In genomic region chr6:167760979-167761793, GRCh38 we compare ENCODE assay signal across 1 cellular context.
TF ChIP-seq lines count a peak whose summit lies in the region.

No MANE protein-coding gene starts in this region.

TF ChIP-seq in HepG2, 621 proteins besides CTCF, POLR2A, EP300 and RAD21 (continued from another document and continues in another):
- TF ChIP-seq ZUFSP (CRISPR knock-in tag; IDR thresholded peaks at IDR 0.05; ENCODE audit: borderline replicate concordance) (no peak), ZBTB8A (CRISPR knock-in tag; IDR thresholded peaks at IDR 0.05; ENCODE audit: borderline replicate concordance, low read depth) (no peak), ZXDC (CRISPR knock-in tag; IDR thresholded peaks at IDR 0.05) (0 out of 2 replicates have a peak, but pooled peaks have one; percentile 35), ZBTB33 (CRISPR knock-in tag; IDR thresholded peaks at IDR 0.05) (peak; percentile 42; the same call in 1 of the 2 replicates), ZNF792 (CRISPR knock-in tag; IDR thresholded peaks at IDR 0.05) (peak; percentile 83), ZSCAN12 (CRISPR knock-in tag; IDR thresholded peaks at IDR 0.05) (no peak; the same call in 1 of the 2 replicates), RAD51 (IDR thresholded peaks at IDR 0.05; ENCODE audit: borderline replicate concordance) (no peak), SPEN (CRISPR knock-in tag; IDR thresholded peaks at IDR 0.05; ENCODE audit: low read depth) (peak; percentile 82; the same call in 1 of the 2 replicates), GATAD1 (CRISPR knock-in tag; IDR thresholded peaks at IDR 0.05) (0 out of 2 replicates have a peak, but pooled peaks have one; percentile 29), CREM (IDR thresholded peaks at IDR 0.05) (peak; percentile 80), CREM (CRISPR knock-in tag; IDR thresholded peaks at IDR 0.05) (no peak), ETV5 (CRISPR knock-in tag; IDR thresholded peaks at IDR 0.05; ENCODE audit: borderline replicate concordance) (peak; percentile 52; the same call in 1 of the 2 replicates), ZNF512 (CRISPR knock-in tag; IDR thresholded peaks at IDR 0.05) (no peak), ZSCAN21 (CRISPR knock-in tag; IDR thresholded peaks at IDR 0.05; ENCODE audit: borderline replicate concordance) (peak; percentile 18; the same call in 1 of the 2 replicates), GATAD2A (CRISPR knock-in tag; IDR thresholded peaks at IDR 0.05) (peak; percentile 84), SKIL (CRISPR knock-in tag; IDR thresholded peaks at IDR 0.05; ENCODE audit: borderline replicate concordance) (0 out of 2 replicates have a peak, but pooled peaks have one; percentile 56), STAT5B (CRISPR knock-in tag; IDR thresholded peaks at IDR 0.05) (0 out of 2 replicates have a peak, but pooled peaks have one; percentile 14), GMEB1 (CRISPR knock-in tag; IDR thresholded peaks at IDR 0.05; ENCODE audit: borderline replicate concordance) (no peak), ATF2 (CRISPR knock-in tag; IDR thresholded peaks at IDR 0.05) (0 out of 2 replicates have a peak, but pooled peaks have one; percentile 52), NFE2 (CRISPR knock-in tag; IDR thresholded peaks at IDR 0.05) (no peak), MED13 (CRISPR knock-in tag; IDR thresholded peaks at IDR 0.05) (no peak), MAZ (IDR thresholded peaks at IDR 0.05; ENCODE audit: borderline replicate concordance, low read depth, low read length) (no peak), MAZ (CRISPR knock-in tag; IDR thresholded peaks at IDR 0.05; ENCODE audit: low read depth) (no peak), ZNF784 (CRISPR knock-in tag; IDR thresholded peaks at IDR 0.05; ENCODE audit: borderline replicate concordance) (no peak)
- TF ChIP-seq, protein P1, sequence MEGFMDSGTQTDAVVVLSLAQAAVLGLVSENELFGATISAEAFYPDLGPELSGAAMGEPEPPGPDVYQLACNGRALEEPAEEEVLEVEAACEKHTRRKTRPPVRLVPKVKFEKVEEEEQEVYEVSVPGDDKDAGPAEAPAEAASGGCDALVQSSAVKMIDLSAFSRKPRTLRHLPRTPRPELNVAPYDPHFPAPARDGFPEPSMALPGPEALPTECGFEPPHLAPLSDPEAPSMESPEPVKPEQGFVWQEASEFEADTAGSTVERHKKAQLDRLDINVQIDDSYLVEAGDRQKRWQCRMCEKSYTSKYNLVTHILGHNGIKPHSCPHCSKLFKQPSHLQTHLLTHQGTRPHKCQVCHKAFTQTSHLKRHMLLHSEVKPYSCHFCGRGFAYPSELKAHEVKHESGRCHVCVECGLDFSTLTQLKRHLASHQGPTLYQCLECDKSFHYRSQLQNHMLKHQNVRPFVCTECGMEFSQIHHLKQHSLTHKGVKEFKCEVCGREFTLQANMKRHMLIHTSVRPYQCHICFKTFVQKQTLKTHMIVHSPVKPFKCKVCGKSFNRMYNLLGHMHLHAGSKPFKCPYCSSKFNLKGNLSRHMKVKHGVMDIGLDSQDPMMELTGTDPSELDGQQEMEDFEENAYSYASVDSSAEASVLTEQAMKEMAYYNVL (CRISPR knock-in tag; IDR thresholded peaks at IDR 0.05; ENCODE audit: borderline replicate concordance), result no peak; the same call in 1 of the 2 replicates
- TF ChIP-seq, protein P2, sequence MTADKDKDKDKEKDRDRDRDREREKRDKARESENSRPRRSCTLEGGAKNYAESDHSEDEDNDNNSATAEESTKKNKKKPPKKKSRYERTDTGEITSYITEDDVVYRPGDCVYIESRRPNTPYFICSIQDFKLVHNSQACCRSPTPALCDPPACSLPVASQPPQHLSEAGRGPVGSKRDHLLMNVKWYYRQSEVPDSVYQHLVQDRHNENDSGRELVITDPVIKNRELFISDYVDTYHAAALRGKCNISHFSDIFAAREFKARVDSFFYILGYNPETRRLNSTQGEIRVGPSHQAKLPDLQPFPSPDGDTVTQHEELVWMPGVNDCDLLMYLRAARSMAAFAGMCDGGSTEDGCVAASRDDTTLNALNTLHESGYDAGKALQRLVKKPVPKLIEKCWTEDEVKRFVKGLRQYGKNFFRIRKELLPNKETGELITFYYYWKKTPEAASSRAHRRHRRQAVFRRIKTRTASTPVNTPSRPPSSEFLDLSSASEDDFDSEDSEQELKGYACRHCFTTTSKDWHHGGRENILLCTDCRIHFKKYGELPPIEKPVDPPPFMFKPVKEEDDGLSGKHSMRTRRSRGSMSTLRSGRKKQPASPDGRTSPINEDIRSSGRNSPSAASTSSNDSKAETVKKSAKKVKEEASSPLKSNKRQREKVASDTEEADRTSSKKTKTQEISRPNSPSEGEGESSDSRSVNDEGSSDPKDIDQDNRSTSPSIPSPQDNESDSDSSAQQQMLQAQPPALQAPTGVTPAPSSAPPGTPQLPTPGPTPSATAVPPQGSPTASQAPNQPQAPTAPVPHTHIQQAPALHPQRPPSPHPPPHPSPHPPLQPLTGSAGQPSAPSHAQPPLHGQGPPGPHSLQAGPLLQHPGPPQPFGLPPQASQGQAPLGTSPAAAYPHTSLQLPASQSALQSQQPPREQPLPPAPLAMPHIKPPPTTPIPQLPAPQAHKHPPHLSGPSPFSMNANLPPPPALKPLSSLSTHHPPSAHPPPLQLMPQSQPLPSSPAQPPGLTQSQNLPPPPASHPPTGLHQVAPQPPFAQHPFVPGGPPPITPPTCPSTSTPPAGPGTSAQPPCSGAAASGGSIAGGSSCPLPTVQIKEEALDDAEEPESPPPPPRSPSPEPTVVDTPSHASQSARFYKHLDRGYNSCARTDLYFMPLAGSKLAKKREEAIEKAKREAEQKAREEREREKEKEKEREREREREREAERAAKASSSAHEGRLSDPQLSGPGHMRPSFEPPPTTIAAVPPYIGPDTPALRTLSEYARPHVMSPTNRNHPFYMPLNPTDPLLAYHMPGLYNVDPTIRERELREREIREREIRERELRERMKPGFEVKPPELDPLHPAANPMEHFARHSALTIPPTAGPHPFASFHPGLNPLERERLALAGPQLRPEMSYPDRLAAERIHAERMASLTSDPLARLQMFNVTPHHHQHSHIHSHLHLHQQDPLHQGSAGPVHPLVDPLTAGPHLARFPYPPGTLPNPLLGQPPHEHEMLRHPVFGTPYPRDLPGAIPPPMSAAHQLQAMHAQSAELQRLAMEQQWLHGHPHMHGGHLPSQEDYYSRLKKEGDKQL (CRISPR knock-in tag; IDR thresholded peaks at IDR 0.05; ENCODE audit: low read depth), result no peak; the same call in 1 of the 2 replicates
- TF ChIP-seq, protein P3, sequence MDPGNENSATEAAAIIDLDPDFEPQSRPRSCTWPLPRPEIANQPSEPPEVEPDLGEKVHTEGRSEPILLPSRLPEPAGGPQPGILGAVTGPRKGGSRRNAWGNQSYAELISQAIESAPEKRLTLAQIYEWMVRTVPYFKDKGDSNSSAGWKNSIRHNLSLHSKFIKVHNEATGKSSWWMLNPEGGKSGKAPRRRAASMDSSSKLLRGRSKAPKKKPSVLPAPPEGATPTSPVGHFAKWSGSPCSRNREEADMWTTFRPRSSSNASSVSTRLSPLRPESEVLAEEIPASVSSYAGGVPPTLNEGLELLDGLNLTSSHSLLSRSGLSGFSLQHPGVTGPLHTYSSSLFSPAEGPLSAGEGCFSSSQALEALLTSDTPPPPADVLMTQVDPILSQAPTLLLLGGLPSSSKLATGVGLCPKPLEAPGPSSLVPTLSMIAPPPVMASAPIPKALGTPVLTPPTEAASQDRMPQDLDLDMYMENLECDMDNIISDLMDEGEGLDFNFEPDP (CRISPR knock-in tag; conservative IDR thresholded peaks at IDR 0.05), result 0 out of 2 replicates have a peak, but pooled peaks have one; percentile 83
